In the genomic region with DNA sequence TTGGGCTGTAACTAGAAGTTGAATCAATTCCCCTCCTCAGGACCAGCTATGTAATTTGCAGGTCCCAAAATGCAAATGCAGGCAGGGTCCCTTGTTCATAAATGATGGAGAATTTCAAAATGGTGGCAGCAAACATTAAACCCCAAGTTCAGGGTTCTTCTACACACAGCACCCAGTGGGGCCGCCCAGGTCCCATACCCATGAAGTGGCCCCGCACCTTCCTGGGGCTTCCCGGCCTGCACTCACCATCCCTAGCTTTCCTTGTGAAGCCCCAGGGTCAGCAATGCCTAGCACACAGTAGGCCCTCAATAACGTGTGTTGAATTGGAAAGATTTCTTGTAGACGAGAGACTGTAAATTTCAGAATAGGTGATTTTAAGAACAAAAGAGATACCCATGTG, we compare ENCODE assay signal across 26 cellular contexts.
"Had no signal": no experiment of that assay in that cellular context is flagged by ENCODE, and none has a peak within 500 bp of the region (broad histone marks: within the 10 kb centered on the region; RNA-seq: fewer than 3 reads in every experiment).

No MANE protein-coding gene starts in this region.

- H3K4me3 Mint-ChIP-seq: naive thymus-derived CD4-positive, alpha-beta T cell; natural killer cell; nephron; stimulated activated effector memory CD8-positive, alpha-beta T cell treated with anti-CD3 and anti-CD28 coated beads, Interleukin-12 subunit alpha, Interleukin-12 subunit beta, amount 100 ng/mL, for 72 hours; stimulated activated naive B cell treated with anti-CD40 and anti-IgM and Interleukin-4, amounts not matched to agents 10 μg/mL and 1 μg/mL and 100 μg/mL, for 72 hours; stimulated activated naive CD8-positive, alpha-beta T cell treated with anti-CD3 and anti-CD28 coated beads, Interleukin-15, Interleukin-2, amounts not matched to agents 100 ng/mL and 50 ng/mL, for 24 hours had no signal

- H3K4me1 ChIP-seq: pancreas, prostate gland, right lobe of liver had no signal

- H3K9me3 Mint-ChIP-seq: naive thymus-derived CD4-positive, alpha-beta T cell; natural killer cell; nephron; neural progenitor cell; stimulated activated effector memory CD8-positive, alpha-beta T cell treated with anti-CD3 and anti-CD28 coated beads, Interleukin-12 subunit alpha, Interleukin-12 subunit beta, amount 100 ng/mL, for 72 hours; stimulated activated naive B cell treated with anti-CD40 and anti-IgM and Interleukin-4, amounts not matched to agents 10 μg/mL and 1 μg/mL and 100 μg/mL, for 72 hours; stimulated activated naive CD8-positive, alpha-beta T cell treated with anti-CD3 and anti-CD28 coated beads, Interleukin-15, Interleukin-2, amounts not matched to agents 100 ng/mL and 50 ng/mL, for 24 hours had no signal

- H3K9me3 ChIP-seq: pancreas, prostate gland, right lobe of liver, spleen, stomach, suprapubic skin, testis, tibial artery, transverse colon, upper lobe of left lung had no signal

- H3K27ac Mint-ChIP-seq: naive thymus-derived CD4-positive, alpha-beta T cell; natural killer cell; nephron; stimulated activated effector memory CD8-positive, alpha-beta T cell treated with anti-CD3 and anti-CD28 coated beads, Interleukin-12 subunit alpha, Interleukin-12 subunit beta, amount 100 ng/mL, for 72 hours; stimulated activated naive B cell treated with anti-CD40 and anti-IgM and Interleukin-4, amounts not matched to agents 10 μg/mL and 1 μg/mL and 100 μg/mL, for 72 hours; stimulated activated naive CD8-positive, alpha-beta T cell treated with anti-CD3 and anti-CD28 coated beads, Interleukin-15, Interleukin-2, amounts not matched to agents 100 ng/mL and 50 ng/mL, for 24 hours had no signal

- H3K4me1 Mint-ChIP-seq: natural killer cell; stimulated activated effector memory CD8-positive, alpha-beta T cell treated with anti-CD3 and anti-CD28 coated beads, Interleukin-12 subunit alpha, Interleukin-12 subunit beta, amount 100 ng/mL, for 72 hours had no signal

- H3K9ac ChIP-seq: neural progenitor cell had no signal

- H3K4me2 ChIP-seq: neural progenitor cell, smooth muscle cell had no signal

- H3K36me3 Mint-ChIP-seq: naive thymus-derived CD4-positive, alpha-beta T cell; natural killer cell; neural progenitor cell; stimulated activated effector memory CD8-positive, alpha-beta T cell treated with anti-CD3 and anti-CD28 coated beads, Interleukin-12 subunit alpha, Interleukin-12 subunit beta, amount 100 ng/mL, for 72 hours; stimulated activated naive B cell treated with anti-CD40 and anti-IgM and Interleukin-4, amounts not matched to agents 10 μg/mL and 1 μg/mL and 100 μg/mL, for 72 hours had no signal

- H3K27ac ChIP-seq: neural progenitor cell, pancreas, prostate gland, skin epidermis, spleen, stomach, suprapubic skin, testis, tibial artery, transverse colon, upper lobe of left lung had no signal

- ATAC-seq: naive thymus-derived CD4-positive, alpha-beta T cell; natural killer cell; pancreas; right cardiac atrium; stimulated activated effector memory CD8-positive, alpha-beta T cell treated with anti-CD3 and anti-CD28 coated beads, Interleukin-12 subunit alpha, Interleukin-12 subunit beta, amount 100 ng/mL, for 72 hours; stimulated activated naive B cell treated with anti-CD40 and anti-IgM and Interleukin-4, amounts not matched to agents 10 μg/mL and 1 μg/mL and 100 μg/mL, for 72 hours had no signal

- H2AFZ ChIP-seq: neural progenitor cell had no signal

- H3K4me3 ChIP-seq: neural progenitor cell, pancreas, prostate gland, right lobe of liver, skin epidermis, smooth muscle cell, spleen, stomach, suprapubic skin, testis, tibial artery, transverse colon, upper lobe of left lung had no signal

- H3K27me3 ChIP-seq: neural progenitor cell, pancreas, right lobe of liver, testis, tibial artery, transverse colon, upper lobe of left lung had no signal

- DNase-seq: naive thymus-derived CD4-positive, alpha-beta T cell; natural killer cell; occipital lobe; pancreas; retina; right cardiac atrium; right lobe of liver; spleen; stimulated activated CD4-positive, alpha-beta T cell treated with anti-CD3 and anti-CD28 coated beads, Interleukin-12 subunit alpha, Interleukin-12 subunit beta, amount 100 ng/mL, for 4 hours; stimulated activated CD4-positive, alpha-beta T cell treated with anti-CD3 and anti-CD28 coated beads, Interleukin-1b, Interleukin-23, amount 100 ng/mL, for 48 hours; stimulated activated CD4-positive, alpha-beta T cell treated with anti-CD3 and anti-CD28 coated beads, Interleukin-4, amount 100 ng/mL, for 24 hours; stimulated activated naive B cell treated with anti-CD40 and anti-IgM and Interleukin-4, amounts not matched to agents 10 μg/mL and 1 μg/mL and 100 μg/mL, for 72 hours; stimulated activated naive CD4-positive, alpha-beta T cell treated with Interleukin-2 at 50 U/mL for 16 hours; stomach; testis; tibial artery; transverse colon; upper lobe of left lung had no signal
